1 cellular context compared by ENCODE assay signal in the genomic region with DNA sequence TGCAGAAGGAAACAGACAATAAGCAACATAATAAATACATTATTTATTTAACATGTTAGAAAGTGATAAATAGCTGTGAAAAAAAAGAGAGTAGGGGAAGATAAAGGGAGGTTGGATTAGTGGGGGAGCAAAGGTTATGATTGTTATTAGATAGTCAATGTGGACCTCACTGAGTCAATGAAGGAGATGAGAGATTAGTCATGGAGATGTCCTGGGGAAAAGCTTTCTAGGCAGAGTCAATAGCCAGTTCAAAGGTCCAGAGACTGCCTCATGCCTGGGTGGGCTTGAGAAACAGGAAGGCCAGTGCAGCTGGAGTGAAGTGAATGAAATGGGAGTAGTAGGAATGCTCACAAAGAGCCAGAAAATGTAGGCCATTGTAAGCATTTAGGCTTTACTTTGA.
TF ChIP-seq lines count a peak whose summit lies in the region.

No MANE protein-coding gene starts in this region.

TF ChIP-seq in HepG2, 621 proteins besides CTCF, POLR2A, EP300 and RAD21 (continued from another document and continues in another):
- TF ChIP-seq, protein P1, sequence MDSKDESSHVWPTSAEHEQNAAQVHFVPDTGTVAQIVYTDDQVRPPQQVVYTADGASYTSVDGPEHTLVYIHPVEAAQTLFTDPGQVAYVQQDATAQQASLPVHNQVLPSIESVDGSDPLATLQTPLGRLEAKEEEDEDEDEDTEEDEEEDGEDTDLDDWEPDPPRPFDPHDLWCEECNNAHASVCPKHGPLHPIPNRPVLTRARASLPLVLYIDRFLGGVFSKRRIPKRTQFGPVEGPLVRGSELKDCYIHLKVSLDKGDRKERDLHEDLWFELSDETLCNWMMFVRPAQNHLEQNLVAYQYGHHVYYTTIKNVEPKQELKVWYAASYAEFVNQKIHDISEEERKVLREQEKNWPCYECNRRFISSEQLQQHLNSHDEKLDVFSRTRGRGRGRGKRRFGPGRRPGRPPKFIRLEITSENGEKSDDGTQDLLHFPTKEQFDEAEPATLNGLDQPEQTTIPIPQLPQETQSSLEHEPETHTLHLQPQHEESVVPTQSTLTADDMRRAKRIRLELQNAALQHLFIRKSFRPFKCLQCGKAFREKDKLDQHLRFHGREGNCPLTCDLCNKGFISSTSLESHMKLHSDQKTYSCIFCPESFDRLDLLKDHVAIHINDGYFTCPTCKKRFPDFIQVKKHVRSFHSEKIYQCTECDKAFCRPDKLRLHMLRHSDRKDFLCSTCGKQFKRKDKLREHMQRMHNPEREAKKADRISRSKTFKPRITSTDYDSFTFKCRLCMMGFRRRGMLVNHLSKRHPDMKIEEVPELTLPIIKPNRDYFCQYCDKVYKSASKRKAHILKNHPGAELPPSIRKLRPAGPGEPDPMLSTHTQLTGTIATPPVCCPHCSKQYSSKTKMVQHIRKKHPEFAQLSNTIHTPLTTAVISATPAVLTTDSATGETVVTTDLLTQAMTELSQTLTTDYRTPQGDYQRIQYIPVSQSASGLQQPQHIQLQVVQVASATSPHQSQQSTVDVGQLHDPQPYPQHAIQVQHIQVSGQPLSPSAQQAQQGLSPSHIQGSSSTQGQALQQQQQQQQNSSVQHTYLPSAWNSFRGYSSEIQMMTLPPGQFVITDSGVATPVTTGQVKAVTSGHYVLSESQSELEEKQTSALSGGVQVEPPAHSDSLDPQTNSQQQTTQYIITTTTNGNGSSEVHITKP (CRISPR knock-in tag; IDR thresholded peaks at IDR 0.05; ENCODE audit: low read depth) = peak; percentile 49; the same call in 1 of the 2 replicates
- TF ChIP-seq, protein P2, sequence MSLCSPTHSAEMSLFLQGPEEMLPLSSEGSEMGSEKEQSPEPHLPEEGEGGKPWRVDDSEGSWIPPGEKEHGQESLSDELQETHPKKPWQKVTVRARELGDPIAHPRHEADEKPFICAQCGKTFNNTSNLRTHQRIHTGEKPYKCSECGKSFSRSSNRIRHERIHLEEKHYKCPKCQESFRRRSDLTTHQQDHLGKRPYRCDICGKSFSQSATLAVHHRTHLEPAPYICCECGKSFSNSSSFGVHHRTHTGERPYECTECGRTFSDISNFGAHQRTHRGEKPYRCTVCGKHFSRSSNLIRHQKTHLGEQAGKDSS (CRISPR knock-in tag; IDR thresholded peaks at IDR 0.05; ENCODE audit: borderline replicate concordance, low read depth) = 0 out of 2 replicates have a peak, but pooled peaks have one; percentile 25
- TF ChIP-seq TEAD3 (CRISPR knock-in tag; optimal IDR thresholded peaks at IDR 0.05; ENCODE audit: borderline replicate concordance) (peak; percentile 89), YY1 (IDR thresholded peaks at IDR 0.05; ENCODE audit: insufficient read depth, insufficient replicate concordance, low read depth, low read length) (peak; percentile 40), ISL2 (CRISPR knock-in tag; IDR thresholded peaks at IDR 0.05) (peak; percentile 89), SETDB1 (CRISPR knock-in tag; IDR thresholded peaks at IDR 0.05; ENCODE audit: borderline replicate concordance) (no peak), SMAD3 (CRISPR knock-in tag; IDR thresholded peaks at IDR 0.05) (peak; percentile 88), FOSL1 (CRISPR knock-in tag; IDR thresholded peaks at IDR 0.05; ENCODE audit: borderline replicate concordance) (peak; percentile 86; the same call in 1 of the 2 replicates), CREM (IDR thresholded peaks at IDR 0.05) (peak; percentile 88), CREM (CRISPR knock-in tag; IDR thresholded peaks at IDR 0.05) (no peak), ZNF317 (CRISPR knock-in tag; IDR thresholded peaks at IDR 0.05) (0 out of 2 replicates have a peak, but pooled peaks have one; percentile 36), ARID2 (CRISPR knock-in tag; IDR thresholded peaks at IDR 0.05; ENCODE audit: borderline replicate concordance) (no peak), IRF2 (CRISPR knock-in tag; IDR thresholded peaks at IDR 0.05) (peak; percentile 91), ZNF468 (CRISPR knock-in tag; IDR thresholded peaks at IDR 0.05) (no peak), REXO4 (CRISPR knock-in tag; IDR thresholded peaks at IDR 0.05; ENCODE audit: borderline replicate concordance) (no peak), ZNF878 (CRISPR knock-in tag; IDR thresholded peaks at IDR 0.05) (no peak; the same call in 1 of the 2 replicates), FOXA3 (CRISPR knock-in tag; IDR thresholded peaks at IDR 0.05) (peak; percentile 99), ZNF788 (CRISPR knock-in tag; IDR thresholded peaks at IDR 0.05; ENCODE audit: borderline replicate concordance) (no peak), ZNF496 (CRISPR knock-in tag; IDR thresholded peaks at IDR 0.05; ENCODE audit: insufficient replicate concordance) (no peak), FOSL2 (CRISPR knock-in tag; IDR thresholded peaks at IDR 0.05) (peak; percentile 98), ZNF543 (CRISPR knock-in tag; IDR thresholded peaks at IDR 0.05) (no peak), REPIN1 (CRISPR knock-in tag; IDR thresholded peaks at IDR 0.05; ENCODE audit: borderline replicate concordance, low read depth) (peak; percentile 77), SOX5 (CRISPR knock-in tag; IDR thresholded peaks at IDR 0.05; ENCODE audit: borderline replicate concordance) (peak; percentile 96), ZKSCAN8 (CRISPR knock-in tag; IDR thresholded peaks at IDR 0.05; ENCODE audit: borderline replicate concordance) (peak; percentile 64; the same call in 1 of the 2 replicates), ZNF530 (CRISPR knock-in tag; IDR thresholded peaks at IDR 0.05; ENCODE audit: low read depth) (no peak), ZNF124 (CRISPR knock-in tag; IDR thresholded peaks at IDR 0.05) (0 out of 2 replicates have a peak, but pooled peaks have one; percentile 51), ZNF160 (CRISPR knock-in tag; IDR thresholded peaks at IDR 0.05) (no peak), ZNF737 (CRISPR knock-in tag; IDR thresholded peaks at IDR 0.05; ENCODE audit: borderline replicate concordance) (no peak), SOX6 (IDR thresholded peaks at IDR 0.05) (no peak), SOX6 (CRISPR knock-in tag; IDR thresholded peaks at IDR 0.05) (peak; percentile 97), NR2F2 (IDR thresholded peaks at IDR 0.05; ENCODE audit: borderline replicate concordance, low read depth) (peak; percentile 95)
- TF ChIP-seq, protein P3, sequence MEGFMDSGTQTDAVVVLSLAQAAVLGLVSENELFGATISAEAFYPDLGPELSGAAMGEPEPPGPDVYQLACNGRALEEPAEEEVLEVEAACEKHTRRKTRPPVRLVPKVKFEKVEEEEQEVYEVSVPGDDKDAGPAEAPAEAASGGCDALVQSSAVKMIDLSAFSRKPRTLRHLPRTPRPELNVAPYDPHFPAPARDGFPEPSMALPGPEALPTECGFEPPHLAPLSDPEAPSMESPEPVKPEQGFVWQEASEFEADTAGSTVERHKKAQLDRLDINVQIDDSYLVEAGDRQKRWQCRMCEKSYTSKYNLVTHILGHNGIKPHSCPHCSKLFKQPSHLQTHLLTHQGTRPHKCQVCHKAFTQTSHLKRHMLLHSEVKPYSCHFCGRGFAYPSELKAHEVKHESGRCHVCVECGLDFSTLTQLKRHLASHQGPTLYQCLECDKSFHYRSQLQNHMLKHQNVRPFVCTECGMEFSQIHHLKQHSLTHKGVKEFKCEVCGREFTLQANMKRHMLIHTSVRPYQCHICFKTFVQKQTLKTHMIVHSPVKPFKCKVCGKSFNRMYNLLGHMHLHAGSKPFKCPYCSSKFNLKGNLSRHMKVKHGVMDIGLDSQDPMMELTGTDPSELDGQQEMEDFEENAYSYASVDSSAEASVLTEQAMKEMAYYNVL (CRISPR knock-in tag; IDR thresholded peaks at IDR 0.05; ENCODE audit: borderline replicate concordance) = peak; percentile 74; the same call in 1 of the 2 replicates
- TF ChIP-seq, protein P4, sequence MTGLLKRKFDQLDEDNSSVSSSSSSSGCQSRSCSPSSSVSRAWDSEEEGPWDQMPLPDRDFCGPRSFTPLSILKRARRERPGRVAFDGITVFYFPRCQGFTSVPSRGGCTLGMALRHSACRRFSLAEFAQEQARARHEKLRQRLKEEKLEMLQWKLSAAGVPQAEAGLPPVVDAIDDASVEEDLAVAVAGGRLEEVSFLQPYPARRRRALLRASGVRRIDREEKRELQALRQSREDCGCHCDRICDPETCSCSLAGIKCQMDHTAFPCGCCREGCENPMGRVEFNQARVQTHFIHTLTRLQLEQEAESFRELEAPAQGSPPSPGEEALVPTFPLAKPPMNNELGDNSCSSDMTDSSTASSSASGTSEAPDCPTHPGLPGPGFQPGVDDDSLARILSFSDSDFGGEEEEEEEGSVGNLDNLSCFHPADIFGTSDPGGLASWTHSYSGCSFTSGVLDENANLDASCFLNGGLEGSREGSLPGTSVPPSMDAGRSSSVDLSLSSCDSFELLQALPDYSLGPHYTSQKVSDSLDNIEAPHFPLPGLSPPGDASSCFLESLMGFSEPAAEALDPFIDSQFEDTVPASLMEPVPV (CRISPR knock-in tag; IDR thresholded peaks at IDR 0.05) = no peak
- TF ChIP-seq, protein P5, sequence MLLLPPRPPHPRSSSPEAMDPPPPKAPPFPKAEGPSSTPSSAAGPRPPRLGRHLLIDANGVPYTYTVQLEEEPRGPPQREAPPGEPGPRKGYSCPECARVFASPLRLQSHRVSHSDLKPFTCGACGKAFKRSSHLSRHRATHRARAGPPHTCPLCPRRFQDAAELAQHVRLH (CRISPR knock-in tag; IDR thresholded peaks at IDR 0.05; ENCODE audit: borderline replicate concordance, low read depth) = peak; percentile 86
- TF ChIP-seq, protein P6, sequence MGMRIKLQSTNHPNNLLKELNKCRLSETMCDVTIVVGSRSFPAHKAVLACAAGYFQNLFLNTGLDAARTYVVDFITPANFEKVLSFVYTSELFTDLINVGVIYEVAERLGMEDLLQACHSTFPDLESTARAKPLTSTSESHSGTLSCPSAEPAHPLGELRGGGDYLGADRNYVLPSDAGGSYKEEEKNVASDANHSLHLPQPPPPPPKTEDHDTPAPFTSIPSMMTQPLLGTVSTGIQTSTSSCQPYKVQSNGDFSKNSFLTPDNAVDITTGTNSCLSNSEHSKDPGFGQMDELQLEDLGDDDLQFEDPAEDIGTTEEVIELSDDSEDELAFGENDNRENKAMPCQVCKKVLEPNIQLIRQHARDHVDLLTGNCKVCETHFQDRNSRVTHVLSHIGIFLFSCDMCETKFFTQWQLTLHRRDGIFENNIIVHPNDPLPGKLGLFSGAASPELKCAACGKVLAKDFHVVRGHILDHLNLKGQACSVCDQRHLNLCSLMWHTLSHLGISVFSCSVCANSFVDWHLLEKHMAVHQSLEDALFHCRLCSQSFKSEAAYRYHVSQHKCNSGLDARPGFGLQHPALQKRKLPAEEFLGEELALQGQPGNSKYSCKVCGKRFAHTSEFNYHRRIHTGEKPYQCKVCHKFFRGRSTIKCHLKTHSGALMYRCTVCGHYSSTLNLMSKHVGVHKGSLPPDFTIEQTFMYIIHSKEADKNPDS (CRISPR knock-in tag; IDR thresholded peaks at IDR 0.05) = no peak
- TF ChIP-seq, protein P7, sequence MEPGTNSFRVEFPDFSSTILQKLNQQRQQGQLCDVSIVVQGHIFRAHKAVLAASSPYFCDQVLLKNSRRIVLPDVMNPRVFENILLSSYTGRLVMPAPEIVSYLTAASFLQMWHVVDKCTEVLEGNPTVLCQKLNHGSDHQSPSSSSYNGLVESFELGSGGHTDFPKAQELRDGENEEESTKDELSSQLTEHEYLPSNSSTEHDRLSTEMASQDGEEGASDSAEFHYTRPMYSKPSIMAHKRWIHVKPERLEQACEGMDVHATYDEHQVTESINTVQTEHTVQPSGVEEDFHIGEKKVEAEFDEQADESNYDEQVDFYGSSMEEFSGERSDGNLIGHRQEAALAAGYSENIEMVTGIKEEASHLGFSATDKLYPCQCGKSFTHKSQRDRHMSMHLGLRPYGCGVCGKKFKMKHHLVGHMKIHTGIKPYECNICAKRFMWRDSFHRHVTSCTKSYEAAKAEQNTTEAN (CRISPR knock-in tag; conservative IDR thresholded peaks at IDR 0.05) = no peak
- TF ChIP-seq, protein P8, sequence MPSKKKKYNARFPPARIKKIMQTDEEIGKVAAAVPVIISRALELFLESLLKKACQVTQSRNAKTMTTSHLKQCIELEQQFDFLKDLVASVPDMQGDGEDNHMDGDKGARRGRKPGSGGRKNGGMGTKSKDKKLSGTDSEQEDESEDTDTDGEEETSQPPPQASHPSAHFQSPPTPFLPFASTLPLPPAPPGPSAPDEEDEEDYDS (CRISPR knock-in tag; IDR thresholded peaks at IDR 0.05) = peak; percentile 31; the same call in 1 of the 2 replicates
- TF ChIP-seq, protein P9, sequence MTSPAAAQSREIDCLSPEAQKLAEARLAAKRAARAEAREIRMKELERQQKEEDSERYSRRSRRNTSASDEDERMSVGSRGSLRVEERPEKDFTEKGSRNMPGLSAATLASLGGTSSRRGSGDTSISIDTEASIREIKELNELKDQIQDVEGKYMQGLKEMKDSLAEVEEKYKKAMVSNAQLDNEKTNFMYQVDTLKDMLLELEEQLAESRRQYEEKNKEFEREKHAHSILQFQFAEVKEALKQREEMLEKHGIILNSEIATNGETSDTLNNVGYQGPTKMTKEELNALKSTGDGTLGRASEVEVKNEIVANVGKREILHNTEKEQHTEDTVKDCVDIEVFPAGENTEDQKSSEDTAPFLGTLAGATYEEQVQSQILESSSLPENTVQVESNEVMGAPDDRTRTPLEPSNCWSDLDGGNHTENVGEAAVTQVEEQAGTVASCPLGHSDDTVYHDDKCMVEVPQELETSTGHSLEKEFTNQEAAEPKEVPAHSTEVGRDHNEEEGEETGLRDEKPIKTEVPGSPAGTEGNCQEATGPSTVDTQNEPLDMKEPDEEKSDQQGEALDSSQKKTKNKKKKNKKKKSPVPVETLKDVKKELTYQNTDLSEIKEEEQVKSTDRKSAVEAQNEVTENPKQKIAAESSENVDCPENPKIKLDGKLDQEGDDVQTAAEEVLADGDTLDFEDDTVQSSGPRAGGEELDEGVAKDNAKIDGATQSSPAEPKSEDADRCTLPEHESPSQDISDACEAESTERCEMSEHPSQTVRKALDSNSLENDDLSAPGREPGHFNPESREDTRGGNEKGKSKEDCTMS (CRISPR knock-in tag; conservative IDR thresholded peaks at IDR 0.05) = no peak
- TF ChIP-seq, protein P10, sequence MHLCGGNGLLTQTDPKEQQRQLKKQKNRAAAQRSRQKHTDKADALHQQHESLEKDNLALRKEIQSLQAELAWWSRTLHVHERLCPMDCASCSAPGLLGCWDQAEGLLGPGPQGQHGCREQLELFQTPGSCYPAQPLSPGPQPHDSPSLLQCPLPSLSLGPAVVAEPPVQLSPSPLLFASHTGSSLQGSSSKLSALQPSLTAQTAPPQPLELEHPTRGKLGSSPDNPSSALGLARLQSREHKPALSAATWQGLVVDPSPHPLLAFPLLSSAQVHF (CRISPR knock-in tag; IDR thresholded peaks at IDR 0.05) = no peak
- TF ChIP-seq, protein P11, sequence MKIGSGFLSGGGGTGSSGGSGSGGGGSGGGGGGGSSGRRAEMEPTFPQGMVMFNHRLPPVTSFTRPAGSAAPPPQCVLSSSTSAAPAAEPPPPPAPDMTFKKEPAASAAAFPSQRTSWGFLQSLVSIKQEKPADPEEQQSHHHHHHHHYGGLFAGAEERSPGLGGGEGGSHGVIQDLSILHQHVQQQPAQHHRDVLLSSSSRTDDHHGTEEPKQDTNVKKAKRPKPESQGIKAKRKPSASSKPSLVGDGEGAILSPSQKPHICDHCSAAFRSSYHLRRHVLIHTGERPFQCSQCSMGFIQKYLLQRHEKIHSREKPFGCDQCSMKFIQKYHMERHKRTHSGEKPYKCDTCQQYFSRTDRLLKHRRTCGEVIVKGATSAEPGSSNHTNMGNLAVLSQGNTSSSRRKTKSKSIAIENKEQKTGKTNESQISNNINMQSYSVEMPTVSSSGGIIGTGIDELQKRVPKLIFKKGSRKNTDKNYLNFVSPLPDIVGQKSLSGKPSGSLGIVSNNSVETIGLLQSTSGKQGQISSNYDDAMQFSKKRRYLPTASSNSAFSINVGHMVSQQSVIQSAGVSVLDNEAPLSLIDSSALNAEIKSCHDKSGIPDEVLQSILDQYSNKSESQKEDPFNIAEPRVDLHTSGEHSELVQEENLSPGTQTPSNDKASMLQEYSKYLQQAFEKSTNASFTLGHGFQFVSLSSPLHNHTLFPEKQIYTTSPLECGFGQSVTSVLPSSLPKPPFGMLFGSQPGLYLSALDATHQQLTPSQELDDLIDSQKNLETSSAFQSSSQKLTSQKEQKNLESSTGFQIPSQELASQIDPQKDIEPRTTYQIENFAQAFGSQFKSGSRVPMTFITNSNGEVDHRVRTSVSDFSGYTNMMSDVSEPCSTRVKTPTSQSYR (CRISPR knock-in tag; IDR thresholded peaks at IDR 0.05; ENCODE audit: borderline replicate concordance) = peak; percentile 72; the same call in 1 of the 2 replicates
